14 cellular contexts compared by ENCODE assay signal in the genomic region with DNA sequence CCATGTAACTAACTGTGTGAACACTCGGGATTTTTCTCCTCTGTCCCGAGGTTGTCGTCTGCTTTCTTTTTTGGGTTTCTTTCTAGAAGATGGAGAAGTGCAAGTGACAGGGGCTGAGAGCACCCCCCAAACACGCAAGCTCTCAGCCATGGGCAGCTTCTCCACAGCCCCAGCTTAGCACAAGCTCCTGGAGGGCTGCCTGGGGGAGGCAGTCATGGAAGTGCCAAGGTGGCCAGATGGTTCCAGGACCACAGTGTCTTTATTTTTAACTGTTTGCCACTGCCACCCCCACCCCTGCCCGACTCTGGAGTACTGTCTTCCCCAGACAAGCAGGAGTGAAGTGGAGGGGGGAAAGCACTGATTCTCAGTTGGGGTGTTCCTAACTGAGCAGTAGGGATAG. TPM values are rescaled to one million over a fixed set of nuclear protein-coding genes. Genes with fewer than 3 reads are reported as not detected.
DNase-seq lines count a peak whose midpoint lies in the region; TF ChIP-seq lines count a peak whose summit lies in the region.
"Had no signal": no experiment of that assay in that cellular context is flagged by ENCODE, and none has a peak within 500 bp of the region (broad histone marks: within the 10 kb centered on the region; RNA-seq: fewer than 3 reads in every experiment).

No MANE protein-coding gene starts in this region.

- H3K4me3 ChIP-seq in SJSA1 (no peak overlapping the region), esophagus muscularis mucosa (peak overlapping the region in 3 of 4 donors; percentile 1 to 31 (median 17)), muscle layer of duodenum (ENCODE audit: low read depth in 1 of 2, low read length in 2 of 2) (no peak overlapping the region), thyroid gland (replicated peaks in 1 of 3) (no peak overlapping the region)

- H3K4me1 ChIP-seq in SJSA1 (replicated peaks) (peaks cover 14% of the 10 kb centered on the region), esophagus muscularis mucosa (peaks cover 3 to 36% (median 24%) of the 10 kb centered on the region in 4 donors), muscle layer of duodenum (ENCODE audit: control insufficient read depth in 1 of 2, insufficient read depth in 2 of 2, low read length in 2 of 2) (peaks cover 0 to 7% of the 10 kb centered on the region in 2 donors), thyroid gland (peaks cover 4 to 7% of the 10 kb centered on the region in 2 donors)

- no peak for DNase-seq in SJSA1 (ENCODE audit: low read depth in 1 of 2, low spot score in 2 of 2)
- DNase-seq in esophagus muscularis mucosa (ENCODE audit: extremely low spot score) = no peak
- DNase-seq in thyroid gland = no peak
- DNase-seq in stimulated activated naive CD4-positive, alpha-beta T cell (lab: John Stamatoyannopoulos, UW) = no peak
- no peak for DNase-seq in NCI-H1930 (lab: John Stamatoyannopoulos, UW)
- DNase-seq in MV-4-11 (lab: John Stamatoyannopoulos, UW) = no peak
- no peak for DNase-seq in NCI-H774 (lab: John Stamatoyannopoulos, UW)
- DNase-seq: activated CD8-positive, alpha-beta T cell treated with anti-CD3 and anti-CD28 coated beads for 36 hours; activated effector memory CD4-positive, alpha-beta T cell treated with anti-CD3 and anti-CD28 coated beads, Interleukin-2, amount 50 U/mL, for 16 hours; KBM-7; NCI-H1694; NCI-H69 had no signal

- TF ChIP-seq POLR2A in esophagus muscularis mucosa (IDR thresholded peaks at IDR 0.05; ENCODE audit: low read depth) (no peak), thyroid gland (IDR thresholded peaks at IDR 0.05) (no peak)

- no peak for TF ChIP-seq EP300 in esophagus muscularis mucosa (IDR thresholded peaks at IDR 0.05)

- no peak for TF ChIP-seq CTCF in esophagus muscularis mucosa (IDR thresholded peaks at IDR 0.05)
- no peak for TF ChIP-seq CTCF in thyroid gland (IDR thresholded peaks at IDR 0.05)

- H3K9me3 ChIP-seq in SJSA1 (replicated peaks) = no peaks in the 10 kb centered on the region
- H3K9me3 ChIP-seq in esophagus muscularis mucosa = no peaks in the 10 kb centered on the region
- H3K9me3 ChIP-seq in muscle layer of duodenum (ENCODE audit: control insufficient read depth in 1 of 2, low read length in 2 of 2) = no peaks in the 10 kb centered on the region
- H3K9me3 ChIP-seq in thyroid gland = no peaks in the 10 kb centered on the region

- H3K36me3 ChIP-seq in SJSA1 (no peaks in the 10 kb centered on the region), esophagus muscularis mucosa (no peaks in the 10 kb centered on the region), muscle layer of duodenum (ENCODE audit: control insufficient read depth in 1 of 2, insufficient read depth in 2 of 2, low read length in 2 of 2) (no peaks in the 10 kb centered on the region), thyroid gland (no peaks in the 10 kb centered on the region)

- H3K27me3 ChIP-seq in SJSA1 (replicated peaks) = no peaks in the 10 kb centered on the region
- H3K27me3 ChIP-seq in esophagus muscularis mucosa = no peaks in the 10 kb centered on the region
- H3K27me3 ChIP-seq in muscle layer of duodenum (ENCODE audit: low read depth, low read length) = no peaks in the 10 kb centered on the region
- no peaks in the 10 kb centered on the region for H3K27me3 ChIP-seq in thyroid gland

- WGBS in esophagus muscularis mucosa = 68% methylated on average over 5 of the region's 5 CpGs
- 74 to 83% methylated on average over 5 of the region's 5 CpGs for WGBS in thyroid gland, 2 donors

- intact Hi-C loops in esophagus muscularis mucosa (cut with DNase I) (no loop called here), thyroid gland (cut with DNase I) (no loop called here)

- H3K27ac ChIP-seq in SJSA1 (peak overlapping the region; percentile 55), esophagus muscularis mucosa (replicated peaks in 1 of 4) (peak overlapping the region; percentile 73 to 86 (median 80)), muscle layer of duodenum (ENCODE audit: low read length) (peak overlapping the region; percentile 82), thyroid gland (peak overlapping the region; percentile 35 to 69 (median 50))
- H3K27ac ChIP-seq: C4-2B had no signal

RNA-seq across cellular contexts. Expression of a gene that starts 58.2 kb away (rescaled TPM):
- total RNA-seq in SJSA1 (2014; rRNA removed; shearing (Covaris generic)) = not detected in 2 replicates
- total RNA-seq in esophagus muscularis mucosa (10 to 100 TPM in 2 of 4 donors, 1 to 10 TPM in 2; 5.1 to 13.6 (median 9.8) TPM), thyroid gland (1 to 10 TPM; 2.5 to 5.2 (median 4.9) TPM)

Comparison
In these comparisons a context has a peak if more than half of its experiments do, and no peak if none do; other contexts are left out.
1. H3K4me3 ChIP-seq: peak in esophagus muscularis mucosa (3 of 4); none in SJSA1 (single experiment), muscle layer of duodenum (0 of 2) and thyroid gland (0 of 3).
2. Peak in every context shown above with its lines, with median percentiles within 50 percentile points of each other: H3K27ac ChIP-seq.